ENCODE assay signal across 26 cellular contexts in the genomic region with DNA sequence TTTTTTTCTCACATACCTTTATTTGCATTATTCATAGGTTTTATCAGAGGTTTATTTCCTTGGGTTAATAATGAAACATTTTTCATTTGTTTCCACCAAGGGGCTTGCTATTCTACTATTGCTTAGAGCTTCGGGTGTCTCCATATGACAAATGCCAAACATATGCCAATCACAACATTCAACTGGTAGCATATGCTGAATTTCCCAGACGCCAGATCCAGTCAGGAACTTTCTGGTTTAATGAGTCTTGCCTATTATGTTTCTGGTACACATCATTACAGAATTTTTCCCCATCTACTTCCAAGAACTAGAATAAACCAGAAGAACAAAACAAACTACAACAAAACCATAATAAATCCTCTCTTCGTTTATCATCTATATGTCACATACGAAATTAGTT.
DNase-seq lines count a peak whose midpoint lies in the region; ATAC-seq, FAIRE-seq and TF ChIP-seq lines count a peak whose summit lies in the region.
"Had no signal": no experiment of that assay in that cellular context is flagged by ENCODE, and none has a peak within 500 bp of the region (broad histone marks: within the 10 kb centered on the region; RNA-seq: fewer than 3 reads in every experiment).

No MANE protein-coding gene starts in this region.

- H3K36me3 ChIP-seq in GM23338 (ENCODE audit: insufficient read depth), result no peaks in the 10 kb centered on the region
- no peaks in the 10 kb centered on the region for H3K36me3 ChIP-seq in pancreas
- H3K36me3 ChIP-seq: BE2C, BLaER1 had no signal

- intact Hi-C loops in pancreas (cut with DNase I), result no loop called here

- H3K4me1 ChIP-seq in GM23338 (ENCODE audit: insufficient read depth) (no peaks in the 10 kb centered on the region; the same call in 1 of the 2 replicates), pancreas (no peaks in the 10 kb centered on the region)
- H3K4me1 ChIP-seq: BE2C, BLaER1 had no signal

- H3K4me3 Mint-ChIP-seq in GM23338 (no peak overlapping the region), WTC11 (no peak overlapping the region)
- H3K4me3 Mint-ChIP-seq: CD14-positive monocyte; CD4-positive, alpha-beta memory T cell; CD4-positive, CD25-positive, alpha-beta regulatory T cell; CD8-positive, alpha-beta memory T cell had no signal

- H4K20me1 ChIP-seq in GM23338 (replicated peaks; ENCODE audit: insufficient read depth), result no peaks in the 10 kb centered on the region
- H4K20me1 ChIP-seq: BLaER1 had no signal

- no peak for DNase-seq in GM23338 (ENCODE audit: low spot score)
- no peak for DNase-seq in WTC11 (ENCODE audit: low spot score)
- peak in 3 of 6 donors; percentile 27 to 57 (median 43) for DNase-seq in pancreas
- DNase-seq in iPS-NIHi7 (ENCODE audit: extremely low spot score), result no peak
- no peak for DNase-seq in HUDEP-2 (lab: John Stamatoyannopoulos, UW; ENCODE audit: unreplicated experiment in 76 of 76)
- DNase-seq: 8988T; ACHN; BE2C; C1 segment of cervical spinal cord; CD4-positive, alpha-beta memory T cell; CD4-positive, CD25-positive, alpha-beta regulatory T cell; CD8-positive, alpha-beta memory T cell; COR-L47; DMS 273 treated with DMSO at 0.1 percent for 48 hours; DMS153; DMS53; DMS79; DND-41; EL; GDM1 had no signal

- H3K9me2 ChIP-seq in GM23338 (ENCODE audit: insufficient read depth), result no peaks in the 10 kb centered on the region

- FAIRE-seq in pancreas (lab: Jason Lieb, UNC), result no peak
- FAIRE-seq: A204.1, GM12878, GM12892, GM18507 had no signal

- 0 out of 2 replicates have a peak overlapping the region, but pooled peaks have one; percentile 14 for H3K27ac Mint-ChIP-seq in GM23338
- peak overlapping the region; percentile 81; the same call in 1 of the 2 replicates for H3K27ac Mint-ChIP-seq in WTC11
- H3K27ac Mint-ChIP-seq: CD14-positive monocyte; CD4-positive, alpha-beta memory T cell; CD4-positive, CD25-positive, alpha-beta regulatory T cell; CD8-positive, alpha-beta memory T cell had no signal

- no peaks in the 10 kb centered on the region for H3K9me3 ChIP-seq in pancreas
- H3K9me3 ChIP-seq: BE2C, BLaER1 had no signal

- no peaks in the 10 kb centered on the region for H3K36me3 Mint-ChIP-seq in GM23338 (ENCODE audit: low read depth)
- no peaks in the 10 kb centered on the region for H3K36me3 Mint-ChIP-seq in WTC11
- H3K36me3 Mint-ChIP-seq: CD14-positive monocyte had no signal

- POLR2A ChIA-PET in WTC11 (lab: Charles Lee), result no interaction called here

- H3K79me2 ChIP-seq in GM23338 (replicated peaks; ENCODE audit: insufficient read depth), result no peaks in the 10 kb centered on the region

- CTCF ChIA-PET in WTC11 (lab: Charles Lee), result no interaction called here

- H3K9me3 Mint-ChIP-seq in GM23338, result no peaks in the 10 kb centered on the region
- no peaks in the 10 kb centered on the region for H3K9me3 Mint-ChIP-seq in WTC11

- H2AFZ ChIP-seq in GM23338, result no peak overlapping the region

- peaks cover 8% of the 10 kb centered on the region for H3K27me3 Mint-ChIP-seq in GM23338 (ENCODE audit: insufficient read depth, low read depth, poor library complexity)
- H3K27me3 Mint-ChIP-seq in WTC11 (ENCODE audit: low read depth), result no peaks in the 10 kb centered on the region
- H3K27me3 Mint-ChIP-seq: CD4-positive, alpha-beta memory T cell; CD4-positive, CD25-positive, alpha-beta regulatory T cell; CD8-positive, alpha-beta memory T cell had no signal

- H3F3A ChIP-seq in GM23338 (replicated peaks; ENCODE audit: low read depth), result no peaks in the 10 kb centered on the region

- H3K4me3 ChIP-seq in GM23338, result no peak overlapping the region
- H3K4me3 ChIP-seq in pancreas, result no peak overlapping the region
- H3K4me3 ChIP-seq: BLaER1, GM12878 had no signal

- no peak overlapping the region for H3K4me2 ChIP-seq in GM23338
- H3K4me2 ChIP-seq: BLaER1 had no signal

- no peaks in the 10 kb centered on the region for H3K27me3 ChIP-seq in GM23338 (ENCODE audit: insufficient read depth)
- H3K27me3 ChIP-seq in pancreas, result no peaks in the 10 kb centered on the region
- H3K27me3 ChIP-seq: BE2C, BLaER1 had no signal

- TF ChIP-seq CTCF in GM23338 (conservative IDR thresholded peaks at IDR 0.05; ENCODE audit: low read depth in 2 of 2) (no peak), WTC11 (IDR thresholded peaks at IDR 0.05) (no peak), pancreas (IDR thresholded peaks at IDR 0.05) (no peak)

- H3K27ac ChIP-seq in GM23338 (ENCODE audit: low read depth) (no peak overlapping the region), pancreas (peak overlapping the region in 2 of 4 donors; percentile 25 to 62)
- H3K27ac ChIP-seq: BLaER1 had no signal

- 38 to 39% methylated on average over 4 of the region's 4 CpGs for WGBS in pancreas, 2 donors

- ATAC-seq in GM23338 (no peak), WTC11 (no peak), pancreas (peak; percentile 72 to 93 (median 90))
- ATAC-seq: GM12878 had no signal

- peaks cover 19% of the 10 kb centered on the region; the same call in 2 of the 3 replicates for H3K4me1 Mint-ChIP-seq in GM23338
- H3K4me1 Mint-ChIP-seq in WTC11, result peaks cover 23% of the 10 kb centered on the region
- H3K4me1 Mint-ChIP-seq: CD14-positive monocyte; CD4-positive, alpha-beta memory T cell; CD8-positive, alpha-beta memory T cell had no signal

TF ChIP-seq in GM23338, 12 proteins besides CTCF, POLR2A, EP300 and RAD21:
- TF ChIP-seq ZNF331 (CRISPR knock-in tag; IDR thresholded peaks at IDR 0.05; ENCODE audit: low read depth), result no peak
- no peak for TF ChIP-seq STAT1 (IDR thresholded peaks at IDR 0.05; ENCODE audit: unreplicated experiment)
- no peak for TF ChIP-seq POLR2AphosphoS5 (IDR thresholded peaks at IDR 0.05; ENCODE audit: low read depth)

TF ChIP-seq in WTC11, 78 proteins besides CTCF, POLR2A, EP300 and RAD21:
- TF ChIP-seq, protein P1, sequence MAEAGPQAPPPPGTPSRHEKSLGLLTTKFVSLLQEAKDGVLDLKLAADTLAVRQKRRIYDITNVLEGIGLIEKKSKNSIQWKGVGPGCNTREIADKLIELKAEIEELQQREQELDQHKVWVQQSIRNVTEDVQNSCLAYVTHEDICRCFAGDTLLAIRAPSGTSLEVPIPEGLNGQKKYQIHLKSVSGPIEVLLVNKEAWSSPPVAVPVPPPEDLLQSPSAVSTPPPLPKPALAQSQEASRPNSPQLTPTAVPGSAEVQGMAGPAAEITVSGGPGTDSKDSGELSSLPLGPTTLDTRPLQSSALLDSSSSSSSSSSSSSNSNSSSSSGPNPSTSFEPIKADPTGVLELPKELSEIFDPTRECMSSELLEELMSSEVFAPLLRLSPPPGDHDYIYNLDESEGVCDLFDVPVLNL (CRISPR knock-in tag; IDR thresholded peaks at IDR 0.05; ENCODE audit: borderline replicate concordance, low read depth), result no peak
- TF ChIP-seq MAX (CRISPR knock-in tag; IDR thresholded peaks at IDR 0.05) (no peak), OVOL2 (CRISPR knock-in tag; IDR thresholded peaks at IDR 0.05; ENCODE audit: borderline replicate concordance) (no peak)

Comparison
In these comparisons a context has a peak if more than half of its experiments do, and no peak if none do; other contexts are left out.
1. ATAC-seq: peak in pancreas (4 of 4); none in GM23338 (single experiment) and WTC11 (single experiment).